Comparison of ENCODE assay signal across 7 cellular contexts in the genomic region with DNA sequence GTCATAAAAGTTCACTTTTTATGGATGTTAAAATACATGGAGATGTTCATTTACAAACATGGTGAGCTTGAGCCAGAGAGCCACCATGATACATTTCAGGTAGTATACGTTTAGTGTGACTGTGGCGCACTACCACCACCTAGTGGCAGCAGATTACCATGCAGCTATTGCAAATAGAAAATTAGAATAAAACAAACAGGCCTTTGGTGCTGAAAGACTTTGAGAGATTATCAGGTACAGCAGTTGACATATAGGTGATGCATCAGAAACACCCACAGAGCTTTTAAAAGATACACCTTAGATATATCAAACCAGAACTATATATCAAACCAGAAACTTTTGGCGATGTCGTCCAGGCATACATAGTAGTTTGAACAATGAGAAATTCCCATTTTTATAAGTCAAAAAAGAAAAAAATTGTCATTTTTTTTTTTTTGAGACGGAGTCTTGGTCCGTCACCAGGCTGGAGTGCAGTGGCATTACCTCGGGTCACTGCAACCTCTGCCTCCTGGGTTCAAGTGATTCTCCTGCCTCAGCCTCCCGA. TPM values are rescaled to one million over a fixed set of nuclear protein-coding genes. Genes with fewer than 3 reads are reported as not detected.
DNase-seq lines count a peak whose midpoint lies in the region; FAIRE-seq and TF ChIP-seq lines count a peak whose summit lies in the region.

No MANE protein-coding gene starts in this region.

- no peaks in the 10 kb centered on the region for H4K20me1 ChIP-seq in OCI-LY7 (ENCODE audit: insufficient read depth, low read length)

- no peaks in the 10 kb centered on the region for H3K9me2 ChIP-seq in OCI-LY7 (ENCODE audit: insufficient read depth, low read length)

- H3K4me1 ChIP-seq in OCI-LY7 (ENCODE audit: insufficient read depth, low read length, poor library complexity, severe bottlenecking), result no peaks in the 10 kb centered on the region
- H3K4me1 ChIP-seq in esophagus squamous epithelium, result peaks cover 0 to 57% (median 10%) of the 10 kb centered on the region in 3 donors

- H3K4me1 Mint-ChIP-seq in neural crest cell, result peaks cover 5% of the 10 kb centered on the region

- TF ChIP-seq POLR2A in GM12891 (IDR thresholded peaks at IDR 0.05; ENCODE audit: low read depth, low read length), result no peak
- TF ChIP-seq POLR2A in esophagus squamous epithelium (IDR thresholded peaks at IDR 0.05), result no peak

- BruUV-seq in OCI-LY7 (replicated peaks; lab: Mats Ljungman, UMichigan), result no TSS peak

- no peak overlapping the region for H3K4me3 ChIP-seq in HL-60 (replicated peaks; ENCODE audit: insufficient read depth, low read length)
- H3K4me3 ChIP-seq in OCI-LY7 (ENCODE audit: low read depth, low read length, poor library complexity, severe bottlenecking), result no peak overlapping the region
- no peak overlapping the region for H3K4me3 ChIP-seq in esophagus squamous epithelium

- no peak overlapping the region for H3K27ac Mint-ChIP-seq in neural crest cell (ENCODE audit: unreplicated experiment)

- H3K9me3 ChIP-seq in OCI-LY7 (ENCODE audit: low read length), result no peaks in the 10 kb centered on the region
- no peaks in the 10 kb centered on the region for H3K9me3 ChIP-seq in esophagus squamous epithelium

- H2AFZ ChIP-seq in OCI-LY7 (ENCODE audit: low read length), result no peak overlapping the region

- no peaks in the 10 kb centered on the region for H3K79me2 ChIP-seq in OCI-LY7 (ENCODE audit: insufficient read depth, low read depth, low read length)

- no peak overlapping the region for H3K4me3 Mint-ChIP-seq in neural crest cell

- no peaks in the 10 kb centered on the region for H3K9me3 Mint-ChIP-seq in neural crest cell

- H3K36me3 Mint-ChIP-seq in neural crest cell (ENCODE audit: low read depth), result no peaks in the 10 kb centered on the region

- 62 to 72% methylated on average over 8 of the region's 8 CpGs for WGBS in esophagus squamous epithelium, 2 donors

- H3K27me3 Mint-ChIP-seq in neural crest cell (ENCODE audit: low read depth), result no peaks in the 10 kb centered on the region

- no peak overlapping the region for H3K4me2 ChIP-seq in OCI-LY7 (ENCODE audit: low read length)

- H3K36me3 ChIP-seq in OCI-LY7 (ENCODE audit: insufficient read depth, low read length) (no peaks in the 10 kb centered on the region), esophagus squamous epithelium (no peaks in the 10 kb centered on the region)

- no peak for DNase-seq in GM12891 (ENCODE audit: insufficient read length, low spot score)
- DNase-seq in HL-60 (ENCODE audit: low read depth in 1 of 2, low spot score in 1 of 2), result peak in 1 of 2 experiments; percentile 67
- peak; percentile 73 for DNase-seq in OCI-LY7 (ENCODE audit: low spot score)
- peak; percentile 76 for DNase-seq in activated T-cell treated with anti-CD3 and anti-CD28 coated beads for 4 hours
- DNase-seq in esophagus squamous epithelium (lab: John Stamatoyannopoulos, UW), result no peak
- peak; percentile 80 for DNase-seq in neural crest cell (ENCODE audit: low read depth, low spot score)
- peak; percentile 74 for DNase-seq in superior temporal gyrus (ENCODE audit: extremely low spot score)

- peak; percentile 81 for TF ChIP-seq CTCF in HL-60 (IDR thresholded peaks at IDR 0.05; ENCODE audit: insufficient read depth, low read length)
- TF ChIP-seq CTCF in OCI-LY7 (conservative IDR thresholded peaks at IDR 0.05; ENCODE audit: low read length), result peak; percentile 98
- TF ChIP-seq CTCF in esophagus squamous epithelium (IDR thresholded peaks at IDR 0.05), result peak; percentile 79 to 95 (median 90)
- TF ChIP-seq CTCF in neural crest cell (conservative IDR thresholded peaks at IDR 0.05), result peak; percentile 95

- intact Hi-C loops in OCI-LY7 (cut with micrococcal nuclease; ENCODE audit: unreplicated experiment), result loop anchor here (1.0 to 5.0 kb wide), 2 partner anchors 162 to 829 kb away; no protein-coding TSS in a partner anchor
- intact Hi-C loops in esophagus squamous epithelium (cut with DNase I), result no loop called here

- H3K27me3 ChIP-seq in HL-60 (ENCODE audit: insufficient read depth, poor library complexity, severe bottlenecking) (no peaks in the 10 kb centered on the region), esophagus squamous epithelium (no peaks in the 10 kb centered on the region)

- CTCF ChIA-PET in OCI-LY7 (lab: Charles Lee; ENCODE audit: unreplicated experiment), result interaction anchor here (0.5 to 0.9 kb wide), 2 partner anchors 19 to 162 kb away, joined by 3 to 4 read pairs; no protein-coding TSS in a partner anchor

- POLR2A ChIA-PET in OCI-LY7 (lab: Charles Lee), result interaction anchor here (0.8 to 1.1 kb wide), 4 partner anchors 25 to 168 kb away, joined by 3 to 5 read pairs (median 4); no protein-coding TSS in a partner anchor

- H3K27ac ChIP-seq in HL-60 (replicated peaks), result no peak overlapping the region
- H3K27ac ChIP-seq in OCI-LY7 (ENCODE audit: low read depth, low read length, poor library complexity, severe bottlenecking), result no peak overlapping the region
- H3K27ac ChIP-seq in esophagus squamous epithelium, result peak overlapping the region; percentile 51 to 91 (median 74)

- FAIRE-seq in GM12891 (lab: Jason Lieb, UNC), result peak; percentile 87

TF ChIP-seq in GM12891, 5 proteins besides CTCF, POLR2A, EP300 and RAD21:
- TF ChIP-seq PAX5 (IDR thresholded peaks at IDR 0.05; ENCODE audit: insufficient read depth, low read length, severe bottlenecking), result no peak
- no peak for TF ChIP-seq SPI1 (IDR thresholded peaks at IDR 0.05; ENCODE audit: low read depth, low read length)
- TF ChIP-seq TAF1 (IDR thresholded peaks at IDR 0.05; ENCODE audit: low read depth, low read length), result no peak
- no peak for TF ChIP-seq POLR2AphosphoS5 (IDR thresholded peaks at IDR 0.05; ENCODE audit: low read depth, low read length)
- TF ChIP-seq POU2F2 (IDR thresholded peaks at IDR 0.05; ENCODE audit: low read depth, low read length), result no peak

RNA-seq across cellular contexts. Expression of gene ICE2, which starts 42.0 kb away (rescaled TPM):
- 16.5 TPM for polyA plus RNA-seq in GM12891 (2012; ENCODE audit: low read depth, missing spikeins)
- total RNA-seq in OCI-LY7 (2014; rRNA removed; shearing (Covaris generic)), result 35.5 and 37.1 TPM in 2 replicates
- 78.1 and 80.1 TPM in 2 replicates for total RNA-seq in OCI-LY7 (2022)
- 10 to 100 TPM in 3 of 4 donors, 1 to 10 TPM in 1; 7.0 to 35.9 (median 19.9) TPM for total RNA-seq in esophagus squamous epithelium
- total RNA-seq in neural crest cell, result 69.7 and 80.3 TPM in 2 replicates

Comparison
In these comparisons a context has a peak if more than half of its experiments do, and no peak if none do; other contexts are left out.
1. DNase-seq: peak in OCI-LY7 (single experiment), activated T-cell treated with anti-CD3 and anti-CD28 coated beads for 4 hours (single experiment), neural crest cell (single experiment) and superior temporal gyrus (single experiment); none in GM12891 (single experiment) and esophagus squamous epithelium (single experiment).
2. H3K27ac ChIP-seq: peak in esophagus squamous epithelium (4 of 4); none in HL-60 (single experiment) and OCI-LY7 (single experiment).
3. Peak in every context shown above with its lines, with median percentiles within 50 percentile points of each other: CTCF ChIP-seq.